In the genomic region with DNA sequence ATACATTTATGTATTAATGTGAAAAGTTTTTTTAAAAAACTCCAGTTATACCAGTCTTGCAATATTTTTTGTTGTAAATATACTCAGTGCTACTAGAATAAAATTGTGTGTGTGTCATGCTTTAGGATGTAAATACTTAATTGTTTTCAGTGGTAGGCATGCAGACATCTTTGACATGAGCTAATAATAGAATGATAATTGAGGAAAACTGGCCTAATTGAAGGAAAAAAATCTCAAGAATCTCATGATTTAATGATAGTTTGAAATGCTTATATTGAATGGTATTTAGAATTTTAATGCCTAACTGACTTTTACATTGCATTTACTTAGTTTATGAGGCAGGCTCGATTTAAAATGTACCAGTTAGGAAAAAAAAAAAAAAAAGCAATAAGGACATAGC, we compare ENCODE assay signal across 20 cellular contexts. TPM values are rescaled to one million over a fixed set of nuclear protein-coding genes. Genes with fewer than 3 reads are reported as not detected.
"Had no signal": no experiment of that assay in that cellular context is flagged by ENCODE, and none has a peak within 500 bp of the region (broad histone marks: within the 10 kb centered on the region; RNA-seq: fewer than 3 reads in every experiment).

No MANE protein-coding gene starts in this region.

- H3K27me3 ChIP-seq: adrenal gland, dorsolateral prefrontal cortex, testis had no signal

- DNase-seq: activated CD4-positive, alpha-beta memory T cell treated with anti-CD3 and anti-CD28 coated beads for 36 hours; activated CD4-positive, alpha-beta T cell treated with anti-CD3 and anti-CD28 coated beads for 36 hours; activated effector memory CD4-positive, alpha-beta T cell treated with Interleukin-2 at 50 U/mL for 16 hours; activated naive CD4-positive, alpha-beta T cell treated with anti-CD3 and anti-CD28 coated beads, Interleukin-2, amount 50 U/mL, for 16 hours; activated T-cell treated with anti-CD3 and anti-CD28 coated beads, Interleukin-2, amount 50 U/mL, for 4 hours; adrenal gland; erythroblast; kidney glomerular epithelial cell; left ventricle myocardium superior; mucosa of descending colon; naive thymus-derived CD4-positive, alpha-beta T cell; right lobe of liver; stimulated activated CD4-positive, alpha-beta T cell treated with anti-CD3 and anti-CD28 coated beads, Interleukin-2, amount 100 ng/mL, for 24 hours; stomach; testis; upper lobe of left lung had no signal

- ATAC-seq: activated CD4-positive, alpha-beta T cell treated with anti-CD3 and anti-CD28 coated beads for 36 hours; activated T-cell treated with anti-CD3 and anti-CD28 coated beads, Interleukin-2, amount 50 U/mL, for 4 hours; left ventricle myocardium superior; mucosa of descending colon; naive thymus-derived CD4-positive, alpha-beta T cell; right lobe of liver had no signal

- H3K9me3 ChIP-seq: adrenal gland, mucosa of descending colon, neutrophil, right lobe of liver, testis, upper lobe of left lung had no signal

- H3K27ac ChIP-seq: neutrophil, right lobe of liver, stomach, testis, upper lobe of left lung, VCaP had no signal

- H3K36me3 ChIP-seq: adrenal gland, neutrophil, right lobe of liver, stomach, upper lobe of left lung had no signal

- H3K4me1 ChIP-seq: adrenal gland, right lobe of liver, testis had no signal

- H3K4me3 ChIP-seq: adrenal gland, mucosa of descending colon, right lobe of liver, stomach, testis, upper lobe of left lung had no signal

RNA-seq across cellular contexts. Expression of gene MAB21L1, which starts 3.2 kb away (rescaled TPM):
- total RNA-seq: activated CD4-positive, alpha-beta memory T cell treated with anti-CD3 and anti-CD28 coated beads for 36 hours; activated CD4-positive, alpha-beta T cell treated with anti-CD3 and anti-CD28 coated beads for 36 hours; activated T-cell treated with anti-CD3 and anti-CD28 coated beads, Interleukin-2, amount 50 U/mL, for 4 hours; naive thymus-derived CD4-positive, alpha-beta T cell; right lobe of liver; T-helper 1 cell treated with Interleukin-12 subunit alpha and Interleukin-12 subunit beta and Interleukin-4 antibody, amounts not matched to agents 30 ng/mL and 1 ng/mL, for 36 hours; testis had no signal
- polyA plus RNA-seq: naive thymus-derived CD4-positive, alpha-beta T cell had no signal
